16 cellular contexts compared by ENCODE assay signal in genomic region chr20:8330316-8330784, GRCh38.
DNase-seq lines count a peak whose midpoint lies in the region; TF ChIP-seq lines count a peak whose summit lies in the region.
"Had no signal": no experiment of that assay in that cellular context is flagged by ENCODE, and none has a peak within 500 bp of the region (broad histone marks: within the 10 kb centered on the region; RNA-seq: fewer than 3 reads in every experiment).

No MANE protein-coding gene starts in this region.

- DNase-seq in SIG-M5 treated with dmso at 0.1 percent for 504 hours (lab: John Stamatoyannopoulos, UW; ENCODE audit: unreplicated experiment) = peak; percentile 29
- DNase-seq in SIG-M5 (lab: John Stamatoyannopoulos, UW) = no peak
- peak; percentile 72 for DNase-seq in MV-4-11 (lab: John Stamatoyannopoulos, UW)
- DNase-seq in choroid plexus epithelial cell (ENCODE audit: low read depth) = peak; percentile 7
- DNase-seq in superior temporal gyrus (ENCODE audit: extremely low spot score) = peak; percentile 53
- DNase-seq in NCI-H2196 treated with DMSO at 0.1 percent for 48 hours (lab: John Stamatoyannopoulos, UW; ENCODE audit: unreplicated experiment) = no peak
- no peak for DNase-seq in RKO (ENCODE audit: low spot score)
- DNase-seq in epidermal melanocyte (ENCODE audit: insufficient read length, low spot score) = no peak
- DNase-seq: Caco-2, KBM-7, NCI-H1417 treated with DMSO at 0.1 percent for 48 hours, NCI-H2029, NCI-H2171 treated with DMSO at 0.1 percent for 48 hours, NCI-H510A treated with DMSO at 0.1 percent for 48 hours, PC-3 had no signal

- no peak for TF ChIP-seq CTCF in choroid plexus epithelial cell (conservative IDR thresholded peaks at IDR 0.05; ENCODE audit: low read depth, low read length)

- H3K4me3 ChIP-seq in choroid plexus epithelial cell (ENCODE audit: low read depth, low read length) = no peak overlapping the region
- H3K4me3 ChIP-seq: SK-N-MC had no signal

Comparison
In these comparisons a context has a peak if more than half of its experiments do, and no peak if none do; other contexts are left out.
1. DNase-seq: peak in SIG-M5 treated with dmso at 0.1 percent for 504 hours (single experiment), MV-4-11 (single experiment), choroid plexus epithelial cell (single experiment) and superior temporal gyrus (single experiment); none in SIG-M5 (single experiment), NCI-H2196 treated with DMSO at 0.1 percent for 48 hours (single experiment), RKO (single experiment) and epidermal melanocyte (single experiment).